32 cellular contexts compared by ENCODE assay signal in genomic region chr9:133538176-133538575, GRCh38. TPM values are rescaled to one million over a fixed set of nuclear protein-coding genes. Genes with fewer than 3 reads are reported as not detected.
"Had no signal": no experiment of that assay in that cellular context is flagged by ENCODE, and none has a peak within 500 bp of the region (broad histone marks: within the 10 kb centered on the region; RNA-seq: fewer than 3 reads in every experiment).

No MANE protein-coding gene starts in this region.

- H3K9me3 ChIP-seq: gastrocnemius medialis, mucosa of descending colon, ovary, right lobe of liver, testis, tibial artery had no signal

- DNase-seq: cortex of kidney; effector memory CD8-positive, alpha-beta T cell; foreskin fibroblast; gastrocnemius medialis; head of caudate nucleus; kidney; mesenchymal stem cell; naive B cell; occipital lobe; ovary; right lobe of liver; small intestine; stimulated activated CD4-positive, alpha-beta T cell treated with anti-CD3 and anti-CD28 coated beads, Interleukin-15, amount 100 ng/mL, for 24 hours; stimulated activated CD4-positive, alpha-beta T cell treated with anti-CD3 and anti-CD28 coated beads, Interleukin-2, amount 100 ng/mL, for 48 hours; stimulated activated naive CD4-positive, alpha-beta T cell; stimulated activated naive CD8-positive, alpha-beta T cell treated with anti-CD3 and anti-CD28 coated beads, Interleukin-15, amount 100 ng/mL, for 72 hours; testis; tibial artery had no signal

- H3K4me3 Mint-ChIP-seq: effector memory CD8-positive, alpha-beta T cell; mesothelial cell of epicardium; natural killer cell treated with Interleukin-12 subunit alpha and Interleukin-12 subunit beta and Interleukin-15 and Interleukin-18, amount 100 ng/mL, for 72 hours; stimulated activated naive CD8-positive, alpha-beta T cell treated with anti-CD3 and anti-CD28 coated beads, Interleukin-15, amount 100 ng/mL, for 72 hours; type B pancreatic cell had no signal

- FAIRE-seq: endometrium, kidney, small intestine, urothelium cell line had no signal

- H3K4me3 ChIP-seq: gastrocnemius medialis, lung, mucosa of descending colon, ovary, right lobe of liver, testis, tibial artery had no signal

- H3K36me3 ChIP-seq: gastrocnemius medialis, ovary, right lobe of liver, tibial artery had no signal

- H3K36me3 Mint-ChIP-seq: mesothelial cell of epicardium; naive B cell; natural killer cell treated with Interleukin-12 subunit alpha and Interleukin-12 subunit beta and Interleukin-15 and Interleukin-18, amount 100 ng/mL, for 72 hours; type B pancreatic cell had no signal

- H3K27me3 ChIP-seq: ovary, right lobe of liver, testis had no signal

- ATAC-seq: effector memory CD8-positive, alpha-beta T cell; esophagus mucosa; gastrocnemius medialis; left lobe of liver; mucosa of descending colon; natural killer cell treated with Interleukin-12 subunit alpha and Interleukin-12 subunit beta and Interleukin-15 and Interleukin-18, amount 100 ng/mL, for 72 hours; right lobe of liver; stimulated activated naive CD8-positive, alpha-beta T cell treated with anti-CD3 and anti-CD28 coated beads, Interleukin-15, amount 100 ng/mL, for 72 hours had no signal

- H3K27ac Mint-ChIP-seq: effector memory CD8-positive, alpha-beta T cell; mesothelial cell of epicardium; naive B cell; natural killer cell treated with Interleukin-12 subunit alpha and Interleukin-12 subunit beta and Interleukin-15 and Interleukin-18, amount 100 ng/mL, for 72 hours; type B pancreatic cell had no signal

- H3K27ac ChIP-seq: epithelial cell of prostate, ovary, right lobe of liver, testis, tibial artery had no signal

- H3K9me3 Mint-ChIP-seq: effector memory CD8-positive, alpha-beta T cell; mesothelial cell of epicardium; naive B cell; natural killer cell treated with Interleukin-12 subunit alpha and Interleukin-12 subunit beta and Interleukin-15 and Interleukin-18, amount 100 ng/mL, for 72 hours; stimulated activated naive CD8-positive, alpha-beta T cell treated with anti-CD3 and anti-CD28 coated beads, Interleukin-15, amount 100 ng/mL, for 72 hours; type B pancreatic cell had no signal

RNA-seq across cellular contexts. Expression of gene ADAMTSL2, which starts 3.7 kb away (rescaled TPM):
- total RNA-seq: glomerular endothelial cell; natural killer cell treated with Interleukin-12 subunit alpha and Interleukin-12 subunit beta and Interleukin-15 and Interleukin-18, amount 100 ng/mL, for 72 hours had no signal

RNA-seq across cellular contexts. Expression of gene MYMK, which starts 13.4 kb away (rescaled TPM):
- total RNA-seq: dermis microvascular lymphatic vessel endothelial cell; esophagus mucosa; gastrocnemius medialis; glomerular endothelial cell; kidney; left lobe of liver; liver; lung; mesothelial cell of epicardium; mucosa of descending colon; natural killer cell treated with Interleukin-12 subunit alpha and Interleukin-12 subunit beta and Interleukin-15 and Interleukin-18, amount 100 ng/mL, for 72 hours; occipital lobe; ovary; posterior vena cava; right lobe of liver; testis had no signal
- polyA plus RNA-seq: liver, lung, ovary, small intestine had no signal
